Comparison of ENCODE assay signal across 8 cellular contexts in genomic region chr3:10551821-10552630, GRCh38. TPM values are rescaled to one million over a fixed set of nuclear protein-coding genes. Genes with fewer than 3 reads are reported as not detected.
DNase-seq lines count a peak whose midpoint lies in the region; ATAC-seq and TF ChIP-seq lines count a peak whose summit lies in the region.

No MANE protein-coding gene starts in this region.

- no peaks in the 10 kb centered on the region for H3K36me3 ChIP-seq in MG63

- H3K4me1 Mint-ChIP-seq in CD14-positive monocyte = peaks cover 30% of the 10 kb centered on the region
- peaks cover 34% of the 10 kb centered on the region for H3K4me1 Mint-ChIP-seq in activated CD8-positive, alpha-beta T cell treated with anti-CD3 and anti-CD28 coated beads for 36 hours (ENCODE audit: low read depth)

- peak overlapping the region; percentile 25 to 59 for H3K4me3 Mint-ChIP-seq in CD14-positive monocyte
- peak overlapping the region; percentile 51 for H3K4me3 Mint-ChIP-seq in activated CD8-positive, alpha-beta T cell treated with anti-CD3 and anti-CD28 coated beads for 36 hours

- no peaks in the 10 kb centered on the region for H3K9me3 ChIP-seq in MG63

- DNase-seq in CD14-positive monocyte (ENCODE audit: low spot score) (peak; percentile 72), MG63 (peak; percentile 89), smooth muscle cell of the brain vasculature (ENCODE audit: low read depth, low spot score) (peak; percentile 6), NCI-H748 (lab: John Stamatoyannopoulos, UW; ENCODE audit: unreplicated experiment) (no peak), NCI-H2029 (lab: John Stamatoyannopoulos, UW) (no peak), NCI-H1092 treated with DMSO at 0.1 percent for 48 hours (lab: John Stamatoyannopoulos, UW) (no peak)
- DNase-seq in activated CD8-positive, alpha-beta T cell treated with anti-CD3 and anti-CD28 coated beads for 36 hours = peak; percentile 94
- DNase-seq in effector CD4-positive, alpha-beta T cell = peak; percentile 48

- H3K27ac Mint-ChIP-seq in CD14-positive monocyte = peak overlapping the region; percentile 18 to 85 (median 69)
- peak overlapping the region; percentile 84 for H3K27ac Mint-ChIP-seq in activated CD8-positive, alpha-beta T cell treated with anti-CD3 and anti-CD28 coated beads for 36 hours

- peak; percentile 74 for ATAC-seq in activated CD8-positive, alpha-beta T cell treated with anti-CD3 and anti-CD28 coated beads for 36 hours

- H3K36me3 Mint-ChIP-seq in CD14-positive monocyte = no peaks in the 10 kb centered on the region
- no peaks in the 10 kb centered on the region for H3K36me3 Mint-ChIP-seq in activated CD8-positive, alpha-beta T cell treated with anti-CD3 and anti-CD28 coated beads for 36 hours (ENCODE audit: low read depth)

- peaks cover 0 to 3% (median 2%) of the 10 kb centered on the region in 3 donors for H3K27me3 Mint-ChIP-seq in CD14-positive monocyte (ENCODE audit: low read depth in 3 of 3)
- H3K27me3 Mint-ChIP-seq in activated CD8-positive, alpha-beta T cell treated with anti-CD3 and anti-CD28 coated beads for 36 hours = peaks cover 6% of the 10 kb centered on the region

- intact Hi-C loops in CD14-positive monocyte (cut with micrococcal nuclease) = no loop called here
- intact Hi-C loops in activated CD8-positive, alpha-beta T cell treated with anti-CD3 and anti-CD28 coated beads for 36 hours (cut with micrococcal nuclease) = loop anchor here (2.0 kb wide), 1 partner anchor 51 kb away; no protein-coding TSS in a partner anchor

- CTCF ChIA-PET in activated CD8-positive, alpha-beta T cell treated with anti-CD3 and anti-CD28 coated beads for 36 hours (lab: Charles Lee) = interaction anchor here (0.8 to 1.8 kb wide), 4 partner anchors 9 to 231 kb away, joined by 3 to 6 read pairs (median 3); no protein-coding TSS in a partner anchor

- no peaks in the 10 kb centered on the region for H3K27me3 ChIP-seq in MG63

- no peak overlapping the region for H3K4me3 ChIP-seq in MG63

- no peaks in the 10 kb centered on the region for H3K9me3 Mint-ChIP-seq in CD14-positive monocyte
- no peaks in the 10 kb centered on the region for H3K9me3 Mint-ChIP-seq in activated CD8-positive, alpha-beta T cell treated with anti-CD3 and anti-CD28 coated beads for 36 hours

- POLR2A ChIA-PET in activated CD8-positive, alpha-beta T cell treated with anti-CD3 and anti-CD28 coated beads for 36 hours (lab: Charles Lee) = interaction anchor here (0.5 to 1.1 kb wide), 3 partner anchors 10 to 234 kb away, joined by 3 to 4 read pairs (median 3); no protein-coding TSS in a partner anchor

- no peak for TF ChIP-seq CTCF in CD14-positive monocyte (IDR thresholded peaks at IDR 0.05)
- TF ChIP-seq CTCF in activated CD8-positive, alpha-beta T cell treated with anti-CD3 and anti-CD28 coated beads for 36 hours (IDR thresholded peaks at IDR 0.05) = no peak

RNA-seq across cellular contexts. Expression of gene ATP2B2, which starts 46.6 kb away (rescaled TPM):
- not detected for polyA plus RNA-seq in CD14-positive monocyte
- 0.03 TPM in 1 of 2 replicates, not detected in the other for total RNA-seq in MG63 (2014; rRNA removed; shearing (Covaris generic); ENCODE audit: low replicate concordance)
- total RNA-seq in activated CD8-positive, alpha-beta T cell treated with anti-CD3 and anti-CD28 coated beads for 36 hours = not detected

Comparison
In these comparisons a context has a peak if more than half of its experiments do, and no peak if none do; other contexts are left out.
1. DNase-seq: peak in CD14-positive monocyte (single experiment), MG63 (single experiment), activated CD8-positive, alpha-beta T cell treated with anti-CD3 and anti-CD28 coated beads for 36 hours (single experiment), effector CD4-positive, alpha-beta T cell (single experiment) and smooth muscle cell of the brain vasculature (single experiment); none in NCI-H748 (single experiment), NCI-H2029 (single experiment) and NCI-H1092 treated with DMSO at 0.1 percent for 48 hours (single experiment).